17 cellular contexts compared by ENCODE assay signal in genomic region chr13:39274926-39275325, GRCh38.
DNase-seq lines count a peak whose midpoint lies in the region; ATAC-seq and TF ChIP-seq lines count a peak whose summit lies in the region.
"Had no signal": no experiment of that assay in that cellular context is flagged by ENCODE, and none has a peak within 500 bp of the region (broad histone marks: within the 10 kb centered on the region; RNA-seq: fewer than 3 reads in every experiment).

No MANE protein-coding gene starts in this region.

- intact Hi-C loops in left ventricle myocardium inferior (cut with micrococcal nuclease): loop anchor here (10.0 kb wide), 1 partner anchor 140 kb away; no protein-coding TSS in a partner anchor

- no peak for ATAC-seq in GM21390 (IDR thresholded peaks at IDR 0.05; ENCODE audit: unreplicated experiment)
- ATAC-seq: GM12878 had no signal

- no peak overlapping the region for H2BK12ac ChIP-seq in neuronal stem cell (ENCODE audit: low read length)

- H3K36me3 ChIP-seq in left ventricle myocardium inferior (no peaks in the 10 kb centered on the region), right atrium auricular region (no peaks in the 10 kb centered on the region), neuronal stem cell (replicated peaks in 1 of 2; ENCODE audit: control insufficient read depth in 2 of 2, insufficient read depth in 2 of 2, low read length in 2 of 2) (no peaks in the 10 kb centered on the region)
- H3K36me3 ChIP-seq: BLaER1, HAP-1 had no signal

- H3K14ac ChIP-seq in neuronal stem cell (ENCODE audit: low read length): no peak overlapping the region

- peak overlapping the region in 2 of 3 experiments; percentile 67 to 80 for H3K27ac Mint-ChIP-seq in nephron
- H3K27ac Mint-ChIP-seq: CD4-positive, alpha-beta memory T cell had no signal

- H3K27me3 ChIP-seq in left ventricle myocardium inferior (ENCODE audit: low read depth) (no peaks in the 10 kb centered on the region), right atrium auricular region (no peaks in the 10 kb centered on the region), neuronal stem cell (ENCODE audit: control insufficient read depth in 3 of 3, insufficient read depth in 3 of 3, low read depth in 1 of 3, low read length in 3 of 3) (no peaks in the 10 kb centered on the region)
- H3K27me3 ChIP-seq: BLaER1 had no signal

- no peaks in the 10 kb centered on the region for H3K79me1 ChIP-seq in neuronal stem cell (ENCODE audit: low read depth, low read length)

- no peak overlapping the region for H3K9ac ChIP-seq in neuronal stem cell (ENCODE audit: low read depth, low read length, poor library complexity)
- H3K9ac ChIP-seq: BLaER1, GM23248 had no signal

- H3K23ac ChIP-seq in neuronal stem cell (ENCODE audit: low read depth, low read length, poor library complexity): no peak overlapping the region

- no peak overlapping the region for H3K18ac ChIP-seq in neuronal stem cell (ENCODE audit: low read length)

- H2BK120ac ChIP-seq in neuronal stem cell (ENCODE audit: low read depth, low read length): no peak overlapping the region

- peaks cover 18% of the 10 kb centered on the region for H3K4me1 Mint-ChIP-seq in nephron
- H3K4me1 Mint-ChIP-seq: CD4-positive, alpha-beta memory T cell had no signal

- no peak overlapping the region for H3K4me2 ChIP-seq in neuronal stem cell (ENCODE audit: insufficient read depth, low read length, poor library complexity, severe bottlenecking)
- H3K4me2 ChIP-seq: BLaER1 had no signal

- H4K91ac ChIP-seq in neuronal stem cell (ENCODE audit: low read depth, low read length, poor library complexity): no peak overlapping the region

- no peak overlapping the region for H2AK5ac ChIP-seq in neuronal stem cell (ENCODE audit: low read depth, low read length)

- H3K36me3 Mint-ChIP-seq in nephron (ENCODE audit: low read depth): no peaks in the 10 kb centered on the region
- H3K36me3 Mint-ChIP-seq: CD14-positive monocyte; CD4-positive, alpha-beta memory T cell had no signal

- H2BK5ac ChIP-seq in neuronal stem cell (ENCODE audit: low read length): no peak overlapping the region

- no peak overlapping the region for H2BK15ac ChIP-seq in neuronal stem cell (ENCODE audit: low read length)

- no peaks in the 10 kb centered on the region for H3K27me3 Mint-ChIP-seq in nephron (ENCODE audit: low read depth)

- H4K8ac ChIP-seq in neuronal stem cell (ENCODE audit: low read depth, low read length): no peak overlapping the region

- no CpG with 5 or more reads among the region's 3 CpGs for WGBS in neuronal stem cell (ENCODE audit: extremely low coverage in 2 of 2, insufficient read length in 2 of 2, insufficient replicate concordance in 1 of 2), 2 donors

- H3K4me3 ChIP-seq in left ventricle myocardium inferior: no peak overlapping the region
- no peak overlapping the region for H3K4me3 ChIP-seq in right atrium auricular region
- no peak overlapping the region for H3K4me3 ChIP-seq in neuronal stem cell (ENCODE audit: low read length in 2 of 2)
- H3K4me3 ChIP-seq: BLaER1, GM12878, GM23248, HAP-1 had no signal

- H3K4ac ChIP-seq in neuronal stem cell (ENCODE audit: low read length): no peak overlapping the region

- H3K9me3 Mint-ChIP-seq in nephron: no peaks in the 10 kb centered on the region
- H3K9me3 Mint-ChIP-seq: CD4-positive, alpha-beta memory T cell had no signal

- no peak overlapping the region for H3K4me3 Mint-ChIP-seq in nephron
- H3K4me3 Mint-ChIP-seq: CD14-positive monocyte; CD4-positive, alpha-beta memory T cell had no signal

- peak overlapping the region; percentile 38 for H2AFZ ChIP-seq in neuronal stem cell (ENCODE audit: low read length)
- H2AFZ ChIP-seq: GM23248 had no signal

- H3K9me3 ChIP-seq in left ventricle myocardium inferior (replicated peaks): no peaks in the 10 kb centered on the region
- H3K9me3 ChIP-seq in right atrium auricular region: no peaks in the 10 kb centered on the region
- no peaks in the 10 kb centered on the region for H3K9me3 ChIP-seq in neuronal stem cell (replicated peaks in 1 of 2; ENCODE audit: control insufficient read depth in 2 of 2, insufficient read depth in 1 of 2, low read depth in 1 of 2, low read length in 2 of 2)
- H3K9me3 ChIP-seq: BLaER1, HAP-1 had no signal

- peaks cover 19% of the 10 kb centered on the region for H3K4me1 ChIP-seq in left ventricle myocardium inferior
- H3K4me1 ChIP-seq in right atrium auricular region: peaks cover 0 to 14% of the 10 kb centered on the region in 2 donors
- peaks cover 0 to 6% of the 10 kb centered on the region in 2 donors for H3K4me1 ChIP-seq in neuronal stem cell (ENCODE audit: control insufficient read depth in 2 of 2, insufficient read depth in 1 of 2, low read depth in 1 of 2, low read length in 2 of 2)
- H3K4me1 ChIP-seq: BLaER1 had no signal

- DNase-seq in NCI-H146 (lab: John Stamatoyannopoulos, UW): peak; percentile 6
- no peak for DNase-seq in NCI-H146 treated with DMSO at 0.1 percent for 48 hours (lab: John Stamatoyannopoulos, UW; ENCODE audit: unreplicated experiment)
- no peak for DNase-seq in left ventricle myocardium inferior
- no peak for DNase-seq in right atrium auricular region (ENCODE audit: low spot score)
- no peak for DNase-seq in neuronal stem cell (ENCODE audit: low spot score)
- DNase-seq in NOMO-1 treated with dmso at 0.1 percent for 144 hours (lab: John Stamatoyannopoulos, UW; ENCODE audit: unreplicated experiment): no peak
- DNase-seq: 8988T; CD4-positive, alpha-beta memory T cell; DND-41; EL; GM23248 had no signal

- H3K27ac ChIP-seq in left ventricle myocardium inferior (replicated peaks): peak overlapping the region; percentile 53
- no peak overlapping the region for H3K27ac ChIP-seq in right atrium auricular region
- H3K27ac ChIP-seq in neuronal stem cell (replicated peaks; ENCODE audit: low read length): no peak overlapping the region
- H3K27ac ChIP-seq: BLaER1, GM23248 had no signal

- no peak for TF ChIP-seq CTCF in left ventricle myocardium inferior (IDR thresholded peaks at IDR 0.05; ENCODE audit: borderline replicate concordance)
- TF ChIP-seq CTCF in right atrium auricular region (IDR thresholded peaks at IDR 0.05): no peak
- TF ChIP-seq CTCF in nephron (IDR thresholded peaks at IDR 0.05; ENCODE audit: unreplicated experiment in 3 of 3): no peak
